8 cellular contexts compared by ENCODE assay signal in the genomic region with DNA sequence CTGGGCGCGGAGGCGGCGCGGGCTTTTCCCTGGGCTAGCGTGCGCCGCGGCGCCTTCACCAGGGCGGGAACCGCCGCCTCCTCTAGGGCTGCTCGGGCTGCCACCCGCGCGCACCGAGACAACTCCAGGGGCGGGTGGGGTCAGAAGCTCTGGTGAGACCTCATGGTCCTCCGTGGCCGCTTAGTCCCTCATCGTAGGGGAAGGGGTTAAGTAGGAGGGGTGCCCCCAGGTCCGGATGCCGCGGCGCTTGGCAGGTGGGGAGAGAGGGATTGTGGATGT. TPM values are rescaled to one million over a fixed set of nuclear protein-coding genes. Genes with fewer than 3 reads are reported as not detected.
DNase-seq lines count a peak whose midpoint lies in the region; ATAC-seq and TF ChIP-seq lines count a peak whose summit lies in the region.

No MANE protein-coding gene starts in this region.

- peaks cover 49% of the 10 kb centered on the region for H3K27me3 ChIP-seq in HCT116 (ENCODE audit: insufficient read depth, low read length)
- H3K27me3 ChIP-seq in trophoblast cell (ENCODE audit: insufficient read depth, low read length): peaks cover 2% of the 10 kb centered on the region

- no peak overlapping the region; the same call in 1 of the 2 replicates for H3K27ac ChIP-seq in HCT116 (ENCODE audit: low read depth, low read length)
- H3K27ac ChIP-seq in trophoblast cell (ENCODE audit: low read depth, low read length): peak overlapping the region; percentile 89

- H2AK5ac ChIP-seq in trophoblast cell (ENCODE audit: low read length): peak overlapping the region; percentile 91

- no peak overlapping the region for H3K23ac ChIP-seq in trophoblast cell (ENCODE audit: low read length)

- peak overlapping the region; percentile 33 for H2BK12ac ChIP-seq in trophoblast cell (ENCODE audit: low read length)

- H3K9ac ChIP-seq in HCT116 (ENCODE audit: low read length): no peak overlapping the region
- H3K9ac ChIP-seq in trophoblast cell (ENCODE audit: low read length): peak overlapping the region; percentile 93

- peak overlapping the region; percentile 87 for H3K4ac ChIP-seq in trophoblast cell (ENCODE audit: low read depth, low read length)

- no peaks in the 10 kb centered on the region for H3K36me3 ChIP-seq in HCT116 (ENCODE audit: control insufficient read depth in 1 of 2, insufficient read depth in 2 of 2, low read length in 2 of 2)
- peaks cover 6 to 7% of the 10 kb centered on the region in 2 experiments for H3K36me3 ChIP-seq in trophoblast cell (ENCODE audit: control insufficient read depth in 1 of 2, insufficient read depth in 2 of 2, low read length in 2 of 2)

- peaks cover 7% of the 10 kb centered on the region for H3K27me3 Mint-ChIP-seq in glutamatergic neuron (ENCODE audit: unreplicated experiment)

- H2BK120ac ChIP-seq in trophoblast cell (ENCODE audit: insufficient read depth, low read length, poor library complexity): peak overlapping the region; percentile 99

- no peak for TF ChIP-seq POLR2A in HCT116 (IDR thresholded peaks at IDR 0.05; ENCODE audit: borderline replicate concordance, extremely low read depth, insufficient read depth, insufficient read length)

- no TSS peak for BruUV-seq in HCT116 (replicated peaks; lab: Mats Ljungman, UMichigan)

- peak overlapping the region; percentile 95 for H4K8ac ChIP-seq in trophoblast cell (ENCODE audit: low read depth, low read length)

- H3K18ac ChIP-seq in trophoblast cell (ENCODE audit: low read length): peak overlapping the region; percentile 100

- H3K79me2 ChIP-seq in HCT116 (ENCODE audit: insufficient read depth, low read length): no peaks in the 10 kb centered on the region
- H3K79me2 ChIP-seq in trophoblast cell (ENCODE audit: control insufficient read depth, insufficient read depth, low read length, poor library complexity): peaks cover 8% of the 10 kb centered on the region

- no peaks in the 10 kb centered on the region for H3K36me3 Mint-ChIP-seq in glutamatergic neuron (ENCODE audit: unreplicated experiment)

- H3K4me1 ChIP-seq in HCT116 (ENCODE audit: control insufficient read depth in 1 of 2, insufficient read depth in 2 of 2, low read length in 2 of 2): peaks cover 7 to 21% of the 10 kb centered on the region in 2 experiments; a peak in 2 of 4 replicates
- peaks cover 7 to 14% of the 10 kb centered on the region in 2 experiments for H3K4me1 ChIP-seq in trophoblast cell (ENCODE audit: control insufficient read depth in 1 of 2, insufficient read depth in 2 of 2, low read length in 2 of 2)

- peaks cover 19% of the 10 kb centered on the region for H3K4me1 Mint-ChIP-seq in glutamatergic neuron (ENCODE audit: low read depth, unreplicated experiment)

- H3K9me2 ChIP-seq in HCT116 (ENCODE audit: insufficient read depth): no peaks in the 10 kb centered on the region

- intact Hi-C loops in HCT116 (cut with micrococcal nuclease): no loop called here

- no peak overlapping the region for H3K27ac Mint-ChIP-seq in glutamatergic neuron (ENCODE audit: unreplicated experiment)

- peak overlapping the region; percentile 94 for H3K4me2 ChIP-seq in HCT116 (ENCODE audit: low read length)
- H3K4me2 ChIP-seq in trophoblast cell (ENCODE audit: low read length): peak overlapping the region; percentile 87

- H4K20me1 ChIP-seq in HCT116 (ENCODE audit: insufficient read depth): no peaks in the 10 kb centered on the region

- peak overlapping the region; percentile 94 for H2BK5ac ChIP-seq in trophoblast cell (ENCODE audit: low read depth, low read length, poor library complexity)

- CTCF ChIA-PET in HCT116 (lab: Charles Lee): no interaction called here

- POLR2A ChIA-PET in HCT116 (lab: Charles Lee): interaction anchor here (1.1 kb wide), 2 partner anchors 11 to 141 kb away, joined by 4 to 7 read pairs; no protein-coding TSS in a partner anchor

- peaks cover 12% of the 10 kb centered on the region for H3K79me1 ChIP-seq in trophoblast cell (ENCODE audit: low read length)

- RAD21 ChIA-PET in HCT116 (lab: Charles Lee; ENCODE audit: low non-redundant PET in 1 of 2, low total read pairs in 2 of 2, uncharacterized antibody in 2 of 2, unreplicated experiment in 2 of 2): interaction anchor here in 1 of 2 experiments (1.2 kb wide), 1 partner anchor 141 kb away, joined by 3 read pairs; no protein-coding TSS in a partner anchor

- peak; percentile 62 for ATAC-seq in HCT116
- no peak for ATAC-seq in HG03442 (IDR thresholded peaks at IDR 0.05; ENCODE audit: unreplicated experiment)

- no peaks in the 10 kb centered on the region for H3K9me3 ChIP-seq in HCT116 (ENCODE audit: control insufficient read depth in 1 of 2, insufficient read depth in 1 of 2, low read depth in 1 of 2, low read length in 2 of 2)
- no peaks in the 10 kb centered on the region for H3K9me3 ChIP-seq in trophoblast cell (ENCODE audit: insufficient read depth, low read depth, low read length)

- no peak for DNase-seq in HCT116 (ENCODE audit: low read depth, low spot score)
- peak; percentile 54 for DNase-seq in glutamatergic neuron
- peak in 1 of 2 donors; percentile 53 for DNase-seq in trophoblast cell
- no peak for DNase-seq in NCI-H1092 (lab: John Stamatoyannopoulos, UW)
- DNase-seq in GOT3 (lab: John Stamatoyannopoulos, UW): no peak
- no peak for DNase-seq in NOMO-1 treated with dmso at 0.1 percent for 144 hours (lab: John Stamatoyannopoulos, UW; ENCODE audit: unreplicated experiment)

- peak overlapping the region; percentile 37 to 57 for H3K4me3 ChIP-seq in HCT116 (replicated peaks in 1 of 2; ENCODE audit: low read depth in 1 of 2, low read length in 2 of 2)
- H3K4me3 ChIP-seq in WI38 (ENCODE audit: low read depth, low read length): peak overlapping the region; percentile 74
- H3K4me3 ChIP-seq in trophoblast cell (ENCODE audit: low read depth, low read length): peak overlapping the region; percentile 97

- peaks cover 2% of the 10 kb centered on the region for H3K9me3 Mint-ChIP-seq in glutamatergic neuron (ENCODE audit: unreplicated experiment)

- TF ChIP-seq CTCF in HCT116 (IDR thresholded peaks at IDR 0.05 in 2 of 3, conservative IDR thresholded peaks at IDR 0.05 in 1 of 3; ENCODE audit: borderline replicate concordance in 1 of 3, insufficient read depth in 1 of 3, low read depth in 2 of 3, low read length in 2 of 3) (no peak), WI38 (IDR thresholded peaks at IDR 0.05; ENCODE audit: low read depth, low read length) (no peak), glutamatergic neuron (IDR thresholded peaks at IDR 0.05; ENCODE audit: partially characterized antibody, unreplicated experiment) (no peak)

- H4K91ac ChIP-seq in trophoblast cell (ENCODE audit: low read depth, low read length): peak overlapping the region; percentile 74

- no peak overlapping the region for H2AFZ ChIP-seq in HCT116 (ENCODE audit: low read depth, low read length, poor library complexity, severe bottlenecking)
- peak overlapping the region; percentile 66 for H2AFZ ChIP-seq in trophoblast cell (ENCODE audit: insufficient read depth, low read length, poor library complexity)

- no CpG with 5 or more reads among the region's 26 CpGs for WGBS in trophoblast cell (ENCODE audit: extremely low coverage, insufficient coverage, insufficient read length)

- peak overlapping the region; percentile 94 for H3K14ac ChIP-seq in trophoblast cell (ENCODE audit: low read length)

- TF ChIP-seq RAD21 in HCT116 (IDR thresholded peaks at IDR 0.05; ENCODE audit: low read depth): no peak

- peak overlapping the region; percentile 76 for H3K4me3 Mint-ChIP-seq in glutamatergic neuron (ENCODE audit: unreplicated experiment)

- H4K12ac ChIP-seq in trophoblast cell (ENCODE audit: low read depth, low read length): peak overlapping the region; percentile 73

TF ChIP-seq in HCT116, 20 proteins besides CTCF, POLR2A, EP300 and RAD21 (continues in another document):
- no peak for TF ChIP-seq TCF7L2 (IDR thresholded peaks at IDR 0.05; ENCODE audit: borderline replicate concordance, extremely low read depth, insufficient read depth, insufficient read length)
- TF ChIP-seq, protein P1, sequence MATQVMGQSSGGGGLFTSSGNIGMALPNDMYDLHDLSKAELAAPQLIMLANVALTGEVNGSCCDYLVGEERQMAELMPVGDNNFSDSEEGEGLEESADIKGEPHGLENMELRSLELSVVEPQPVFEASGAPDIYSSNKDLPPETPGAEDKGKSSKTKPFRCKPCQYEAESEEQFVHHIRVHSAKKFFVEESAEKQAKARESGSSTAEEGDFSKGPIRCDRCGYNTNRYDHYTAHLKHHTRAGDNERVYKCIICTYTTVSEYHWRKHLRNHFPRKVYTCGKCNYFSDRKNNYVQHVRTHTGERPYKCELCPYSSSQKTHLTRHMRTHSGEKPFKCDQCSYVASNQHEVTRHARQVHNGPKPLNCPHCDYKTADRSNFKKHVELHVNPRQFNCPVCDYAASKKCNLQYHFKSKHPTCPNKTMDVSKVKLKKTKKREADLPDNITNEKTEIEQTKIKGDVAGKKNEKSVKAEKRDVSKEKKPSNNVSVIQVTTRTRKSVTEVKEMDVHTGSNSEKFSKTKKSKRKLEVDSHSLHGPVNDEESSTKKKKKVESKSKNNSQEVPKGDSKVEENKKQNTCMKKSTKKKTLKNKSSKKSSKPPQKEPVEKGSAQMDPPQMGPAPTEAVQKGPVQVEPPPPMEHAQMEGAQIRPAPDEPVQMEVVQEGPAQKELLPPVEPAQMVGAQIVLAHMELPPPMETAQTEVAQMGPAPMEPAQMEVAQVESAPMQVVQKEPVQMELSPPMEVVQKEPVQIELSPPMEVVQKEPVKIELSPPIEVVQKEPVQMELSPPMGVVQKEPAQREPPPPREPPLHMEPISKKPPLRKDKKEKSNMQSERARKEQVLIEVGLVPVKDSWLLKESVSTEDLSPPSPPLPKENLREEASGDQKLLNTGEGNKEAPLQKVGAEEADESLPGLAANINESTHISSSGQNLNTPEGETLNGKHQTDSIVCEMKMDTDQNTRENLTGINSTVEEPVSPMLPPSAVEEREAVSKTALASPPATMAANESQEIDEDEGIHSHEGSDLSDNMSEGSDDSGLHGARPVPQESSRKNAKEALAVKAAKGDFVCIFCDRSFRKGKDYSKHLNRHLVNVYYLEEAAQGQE (IDR thresholded peaks at IDR 0.05; ENCODE audit: low read depth): no peak

RNA-seq across cellular contexts. Expression of gene SERTAD4, which starts 0.6 kb away (rescaled TPM):
- 0.07 TPM for total RNA-seq in HCT116 (2021; ENCODE audit: unreplicated experiment)
- 0.04 and 0.10 TPM in 2 replicates for polyA plus RNA-seq in HCT116 (2012)
- total RNA-seq in glutamatergic neuron (ENCODE audit: unreplicated experiment): 1.5 TPM
- polyA plus RNA-seq in trophoblast cell (2013): 22.0 and 22.1 TPM in 2 replicates

Comparison
In these comparisons a context has a peak if more than half of its experiments do, and no peak if none do; other contexts are left out.
1. H3K4me3 ChIP-seq: peak in every context shown above with its lines; median percentile 97 in trophoblast cell; 74 in WI38; 47 in HCT116.